14 cellular contexts compared by ENCODE assay signal in genomic region chr1:37096523-37096922, GRCh38.
A peak's percentile ranks its signal among the peaks of the same experiment; 100 is the strongest.
DNase-seq lines count a peak whose midpoint lies in the region; ATAC-seq, FAIRE-seq and TF ChIP-seq lines count a peak whose summit lies in the region.
"Had no signal": no experiment of that assay in that cellular context is flagged by ENCODE, and none has a peak within 500 bp of the region (broad histone marks: within the 10 kb centered on the region; RNA-seq: fewer than 3 reads in every experiment).

No MANE protein-coding gene starts in this region.

- no peaks in the 10 kb centered on the region for H3K4me1 ChIP-seq in endothelial cell of umbilical vein (ENCODE audit: control insufficient read depth, extremely low read depth, insufficient read depth, low read length)
- H3K4me1 ChIP-seq: colonic mucosa, left ventricle myocardium inferior had no signal

- POLR2A ChIA-PET in AG04450 (lab: Yijun Ruan, JAX) = no interaction called here
- POLR2A ChIA-PET in endothelial cell of umbilical vein (lab: Charles Lee) = no interaction called here

- no peak overlapping the region for H3K4me2 ChIP-seq in endothelial cell of umbilical vein (ENCODE audit: insufficient read depth, low read length)

- FAIRE-seq in endothelial cell of umbilical vein (lab: Jason Lieb, UNC) = no peak

- H3K27ac ChIP-seq in AG04450 (ENCODE audit: low read depth, low read length) (no peak overlapping the region), endothelial cell of umbilical vein (ENCODE audit: insufficient read depth, low read depth, low read length) (no peak overlapping the region)
- H3K27ac ChIP-seq: colonic mucosa, left ventricle myocardium inferior had no signal

- ATAC-seq in GM21737 (IDR thresholded peaks at IDR 0.05; ENCODE audit: unreplicated experiment) (no peak), HG03175 (IDR thresholded peaks at IDR 0.05; ENCODE audit: unreplicated experiment) (no peak)

- TF ChIP-seq POLR2A in NB4 (IDR thresholded peaks at IDR 0.05; ENCODE audit: extremely low read depth, insufficient read length) (no peak), endothelial cell of umbilical vein (IDR thresholded peaks at IDR 0.05; ENCODE audit: low read depth, low read length) (no peak)

- intact Hi-C loops in endothelial cell of umbilical vein (cut with micrococcal nuclease) = loop anchor here (2.0 kb wide), 1 partner anchor 226 kb away; no protein-coding TSS in a partner anchor

- no peaks in the 10 kb centered on the region for H3K27me3 ChIP-seq in AG04450 (ENCODE audit: control insufficient read depth, insufficient read depth, low read length)
- H3K27me3 ChIP-seq in endothelial cell of umbilical vein (ENCODE audit: control insufficient read depth in 2 of 2, insufficient read depth in 2 of 2, low read length in 2 of 2) = no peaks in the 10 kb centered on the region
- H3K27me3 ChIP-seq: colonic mucosa had no signal

- H3K9me3 ChIP-seq in AG04450 (ENCODE audit: control insufficient read depth, insufficient read depth, low read length) (no peaks in the 10 kb centered on the region; the same call in 1 of the 2 replicates), endothelial cell of umbilical vein (replicated peaks; ENCODE audit: control insufficient read depth, insufficient read depth, low read length) (no peaks in the 10 kb centered on the region)
- H3K9me3 ChIP-seq: colonic mucosa had no signal

- TF ChIP-seq CTCF in AG04450 (IDR thresholded peaks at IDR 0.05; ENCODE audit: low read depth, low read length) (0 out of 2 replicates have a peak, but pooled peaks have one; percentile 6), GM12864 (IDR thresholded peaks at IDR 0.05; ENCODE audit: low read depth, low read length, missing control alignments) (peak; percentile 65), NB4 (IDR thresholded peaks at IDR 0.05; ENCODE audit: low read depth, low read length) (peak; percentile 18), endothelial cell of umbilical vein (IDR thresholded peaks at IDR 0.05; ENCODE audit: extremely low read depth in 1 of 2, insufficient read depth in 1 of 2, low read depth in 1 of 2, low read length in 2 of 2) (peak in 1 of 2 donors; percentile 23)

- H3K9ac ChIP-seq in endothelial cell of umbilical vein (replicated peaks; ENCODE audit: extremely low read depth, insufficient read depth, low read length) = no peak overlapping the region

- DNase-seq in AG04450 (ENCODE audit: low read depth, low spot score) = no peak
- no peak for DNase-seq in GM12864 (ENCODE audit: low read depth)
- DNase-seq in NB4 (ENCODE audit: low read depth) = peak; percentile 36
- peak; percentile 2 for DNase-seq in endothelial cell of umbilical vein (ENCODE audit: low read depth, low spot score)
- no peak for DNase-seq in hypothalamus (lab: John Stamatoyannopoulos, UW)
- no peak for DNase-seq in CD1c-positive myeloid dendritic cell (ENCODE audit: extremely low spot score)
- DNase-seq: activated CD4-positive, alpha-beta T cell treated with anti-CD3 and anti-CD28 coated beads, Interleukin-2, amount 50 U/mL, for 1 hour; colonic mucosa; COR-L47; foreskin fibroblast; HCEC 1CT; left ventricle myocardium inferior had no signal

- dilution Hi-C loops in endothelial cell of umbilical vein (cut with MboI; ENCODE audit: extremely low pct_ligation_motif_present, low sequenced_read_pairs) = no loop called here

- CTCF ChIA-PET in AG04450 (lab: Charles Lee) (no interaction called here), endothelial cell of umbilical vein (lab: Charles Lee) (no interaction called here)

- no peak overlapping the region for H2AFZ ChIP-seq in endothelial cell of umbilical vein (ENCODE audit: low read depth, low read length)

- H3K4me3 ChIP-seq in AG04450 (ENCODE audit: low read depth, low read length) = no peak overlapping the region
- no peak overlapping the region for H3K4me3 ChIP-seq in GM12864 (ENCODE audit: low read depth, low read length)
- H3K4me3 ChIP-seq in NB4 (ENCODE audit: low read depth, low read length) = no peak overlapping the region
- H3K4me3 ChIP-seq in endothelial cell of umbilical vein (replicated peaks in 1 of 3; ENCODE audit: insufficient read depth in 1 of 3, low read depth in 1 of 3, low read length in 3 of 3) = no peak overlapping the region
- H3K4me3 ChIP-seq: colonic mucosa, left ventricle myocardium inferior had no signal

- H4K20me1 ChIP-seq in endothelial cell of umbilical vein (replicated peaks; ENCODE audit: control insufficient read depth, extremely low read depth, insufficient read depth, low read length) = no peaks in the 10 kb centered on the region

- H3K79me2 ChIP-seq in endothelial cell of umbilical vein (ENCODE audit: control insufficient read depth, insufficient read depth, low read length) = no peaks in the 10 kb centered on the region

- no peaks in the 10 kb centered on the region for H3K9me1 ChIP-seq in endothelial cell of umbilical vein (replicated peaks; ENCODE audit: control insufficient read depth, extremely low read depth, insufficient read depth, low read length)

- no TSS peak for BruUV-seq in endothelial cell of umbilical vein (replicated peaks; lab: Mats Ljungman, UMichigan)

- no peaks in the 10 kb centered on the region for H3K36me3 ChIP-seq in endothelial cell of umbilical vein (ENCODE audit: control insufficient read depth in 2 of 2, extremely low read depth in 1 of 2, insufficient read depth in 2 of 2, low read length in 2 of 2)
- H3K36me3 ChIP-seq: colonic mucosa, left ventricle myocardium inferior had no signal

TF ChIP-seq in endothelial cell of umbilical vein, 7 proteins besides CTCF, POLR2A, EP300 and RAD21:
- TF ChIP-seq GATA2 (IDR thresholded peaks at IDR 0.05; ENCODE audit: insufficient read depth, insufficient read length, low read depth, low read length) = no peak
- TF ChIP-seq MYC (IDR thresholded peaks at IDR 0.05; ENCODE audit: low read depth, low read length) = no peak
- no peak for TF ChIP-seq JUN (IDR thresholded peaks at IDR 0.05; ENCODE audit: borderline replicate concordance, insufficient read depth, insufficient read length, low read depth)
- TF ChIP-seq MAX (IDR thresholded peaks at IDR 0.05; ENCODE audit: insufficient read depth, insufficient read length) = no peak
- TF ChIP-seq EZH2 (IDR thresholded peaks at IDR 0.05; ENCODE audit: borderline replicate concordance, low read depth, low read length, severe bottlenecking) = no peak
- no peak for TF ChIP-seq FOS (IDR thresholded peaks at IDR 0.05; ENCODE audit: borderline replicate concordance, insufficient read depth, low read length)
- no peak for TF ChIP-seq POLR2AphosphoS5 (IDR thresholded peaks at IDR 0.05; ENCODE audit: insufficient read depth, low read depth, low read length)

Comparison
In these comparisons a context has a peak if more than half of its experiments do, and no peak if none do; other contexts are left out.
1. DNase-seq: peak in NB4 (single experiment) and endothelial cell of umbilical vein (single experiment); none in AG04450 (single experiment), GM12864 (single experiment), hypothalamus (0 of 51) and CD1c-positive myeloid dendritic cell (single experiment).